ENCODE assay signal across 1 cellular context in genomic region chr20:40688129-40689099, GRCh38.
TF ChIP-seq lines count a peak whose summit lies in the region.

No MANE protein-coding gene starts in this region.

TF ChIP-seq in HEK293, 187 proteins besides CTCF, POLR2A, EP300 and RAD21 (continued from another document and continues in another):
- TF ChIP-seq ZBTB44 (tag by site-specific recombination; IDR thresholded peaks at IDR 0.05) (no peak), ZNF274 (IDR thresholded peaks at IDR 0.05; ENCODE audit: low read length) (no peak), ZNF274 (tag by site-specific recombination; IDR thresholded peaks at IDR 0.05; ENCODE audit: borderline replicate concordance) (no peak), ZNF391 (tag by site-specific recombination; IDR thresholded peaks at IDR 0.05; ENCODE audit: borderline replicate concordance, low read depth) (no peak), REST (tag by site-specific recombination; IDR thresholded peaks at IDR 0.05) (no peak), ZNF155 (tag by site-specific recombination; IDR thresholded peaks at IDR 0.05) (no peak), GLIS1 (tag by site-specific recombination; IDR thresholded peaks at IDR 0.05) (no peak), KLF7 (tag by site-specific recombination; IDR thresholded peaks at IDR 0.05; ENCODE audit: borderline replicate concordance) (no peak), ZNF558 (tag by site-specific recombination; IDR thresholded peaks at IDR 0.05) (no peak), ZBTB10 (tag by site-specific recombination; IDR thresholded peaks at IDR 0.05) (0 out of 2 replicates have a peak, but pooled peaks have one; percentile 17), ZNF513 (tag by site-specific recombination; IDR thresholded peaks at IDR 0.05) (peak; percentile 40; the same call in 1 of the 2 replicates), GLI4 (tag by site-specific recombination; IDR thresholded peaks at IDR 0.05) (no peak), OSR2 (tag by site-specific recombination; IDR thresholded peaks at IDR 0.05) (no peak), ZNF776 (tag by site-specific recombination; IDR thresholded peaks at IDR 0.05; ENCODE audit: borderline replicate concordance) (no peak), ZNF302 (tag by site-specific recombination; IDR thresholded peaks at IDR 0.05; ENCODE audit: low read depth) (no peak), ZNF404 (tag by site-specific recombination; IDR thresholded peaks at IDR 0.05) (no peak), PBX3 (CRISPR knock-in tag; IDR thresholded peaks at IDR 0.05) (no peak), ZNF223 (tag by site-specific recombination; IDR thresholded peaks at IDR 0.05) (0 out of 2 replicates have a peak, but pooled peaks have one; percentile 18), WT1 (tag by site-specific recombination; IDR thresholded peaks at IDR 0.05) (no peak), ZNF2 (tag by site-specific recombination; IDR thresholded peaks at IDR 0.05) (no peak), ZNF362 (tag by site-specific recombination; IDR thresholded peaks at IDR 0.05) (no peak), ZNF510 (tag by site-specific recombination; IDR thresholded peaks at IDR 0.05; ENCODE audit: insufficient replicate concordance) (no peak), ZNF621 (tag by site-specific recombination; IDR thresholded peaks at IDR 0.05) (no peak), ZNF48 (tag by site-specific recombination; IDR thresholded peaks at IDR 0.05) (no peak), ZNF639 (tag by site-specific recombination; IDR thresholded peaks at IDR 0.05) (no peak), SCRT2 (tag by site-specific recombination; IDR thresholded peaks at IDR 0.05) (peak; percentile 5; the same call in 1 of the 2 replicates), ZBTB6 (tag by site-specific recombination; IDR thresholded peaks at IDR 0.05) (no peak), ZFP69B (tag by site-specific recombination; IDR thresholded peaks at IDR 0.05) (no peak), INSM2 (tag by site-specific recombination; IDR thresholded peaks at IDR 0.05) (no peak), ZBTB8A (tag by site-specific recombination; IDR thresholded peaks at IDR 0.05) (0 out of 2 replicates have a peak, but pooled peaks have one; percentile 8), ZNF366 (tag by site-specific recombination; conservative IDR thresholded peaks at IDR 0.05) (no peak), ZNF660 (tag by site-specific recombination; IDR thresholded peaks at IDR 0.05) (no peak), HIC1 (tag by site-specific recombination; IDR thresholded peaks at IDR 0.05) (0 out of 2 replicates have a peak, but pooled peaks have one; percentile 19), TCF7L2 (IDR thresholded peaks at IDR 0.05; ENCODE audit: borderline replicate concordance, low read depth, low read length) (no peak), PATZ1 (tag by site-specific recombination; IDR thresholded peaks at IDR 0.05) (no peak), ZNF549 (tag by site-specific recombination; IDR thresholded peaks at IDR 0.05) (no peak), ZNF777 (tag by site-specific recombination; IDR thresholded peaks at IDR 0.05; ENCODE audit: borderline replicate concordance) (peak; percentile 32; the same call in 1 of the 2 replicates)
